ENCODE assay signal across 1 cellular context in genomic region chr17:67378444-67379250, GRCh38.
TF ChIP-seq lines count a peak whose summit lies in the region.

No MANE protein-coding gene starts in this region.

TF ChIP-seq in HepG2, 621 proteins besides CTCF, POLR2A, EP300 and RAD21 (continued from another document and continues in another):
- TF ChIP-seq TEF (CRISPR knock-in tag; IDR thresholded peaks at IDR 0.05) (no peak), SKIL (CRISPR knock-in tag; IDR thresholded peaks at IDR 0.05; ENCODE audit: borderline replicate concordance) (no peak), ZNF331 (CRISPR knock-in tag; IDR thresholded peaks at IDR 0.05) (peak; percentile 70; the same call in 1 of the 2 replicates), ZBTB3 (CRISPR knock-in tag; IDR thresholded peaks at IDR 0.05; ENCODE audit: borderline replicate concordance, low read depth) (no peak), ZNF543 (CRISPR knock-in tag; IDR thresholded peaks at IDR 0.05) (peak; percentile 74; the same call in 1 of the 2 replicates), PCBP1 (IDR thresholded peaks at IDR 0.05; ENCODE audit: borderline replicate concordance, low read depth, low read length) (no peak), ZNF770 (CRISPR knock-in tag; IDR thresholded peaks at IDR 0.05) (no peak; the same call in 1 of the 2 replicates), REL (CRISPR knock-in tag; conservative IDR thresholded peaks at IDR 0.05) (no peak), ZSCAN9 (CRISPR knock-in tag; IDR thresholded peaks at IDR 0.05; ENCODE audit: borderline replicate concordance) (0 out of 2 replicates have a peak, but pooled peaks have one; percentile 20), KDM3A (CRISPR knock-in tag; IDR thresholded peaks at IDR 0.05; ENCODE audit: low read depth) (peak; percentile 30; the same call in 1 of the 2 replicates), ZNF383 (CRISPR knock-in tag; IDR thresholded peaks at IDR 0.05; ENCODE audit: borderline replicate concordance) (no peak), TFDP1 (CRISPR knock-in tag; IDR thresholded peaks at IDR 0.05; ENCODE audit: borderline replicate concordance) (peak; percentile 80; the same call in 1 of the 2 replicates), ZNF784 (CRISPR knock-in tag; IDR thresholded peaks at IDR 0.05; ENCODE audit: borderline replicate concordance) (no peak), RBAK (CRISPR knock-in tag; IDR thresholded peaks at IDR 0.05) (no peak), CREB3 (CRISPR knock-in tag; IDR thresholded peaks at IDR 0.05) (no peak), MZF1 (CRISPR knock-in tag; IDR thresholded peaks at IDR 0.05; ENCODE audit: borderline replicate concordance) (no peak), ZNF740 (CRISPR knock-in tag; IDR thresholded peaks at IDR 0.05) (no peak), TFE3 (CRISPR knock-in tag; IDR thresholded peaks at IDR 0.05) (no peak), KLF15 (CRISPR knock-in tag; IDR thresholded peaks at IDR 0.05; ENCODE audit: borderline replicate concordance) (no peak), MXI1 (IDR thresholded peaks at IDR 0.05; ENCODE audit: borderline replicate concordance, low read depth, low read length) (no peak), TARDBP (CRISPR knock-in tag; IDR thresholded peaks at IDR 0.05) (no peak), ZNF710 (CRISPR knock-in tag; IDR thresholded peaks at IDR 0.05; ENCODE audit: borderline replicate concordance) (peak; percentile 87; the same call in 1 of the 2 replicates), ZBTB33 (CRISPR knock-in tag; IDR thresholded peaks at IDR 0.05) (no peak), EED (CRISPR knock-in tag; IDR thresholded peaks at IDR 0.05) (peak; percentile 32; the same call in 1 of the 2 replicates), HMGXB3 (CRISPR knock-in tag; IDR thresholded peaks at IDR 0.05; ENCODE audit: borderline replicate concordance) (no peak; the same call in 1 of the 2 replicates), SMC3 (IDR thresholded peaks at IDR 0.05; ENCODE audit: low read length) (no peak), ZNF501 (CRISPR knock-in tag; IDR thresholded peaks at IDR 0.05) (peak; percentile 85), TBX2 (CRISPR knock-in tag; IDR thresholded peaks at IDR 0.05; ENCODE audit: borderline replicate concordance) (peak; percentile 49; the same call in 1 of the 2 replicates), ZBTB49 (CRISPR knock-in tag; IDR thresholded peaks at IDR 0.05; ENCODE audit: borderline replicate concordance) (peak; percentile 10; the same call in 1 of the 2 replicates), ELK4 (CRISPR knock-in tag; IDR thresholded peaks at IDR 0.05; ENCODE audit: borderline replicate concordance) (0 out of 2 replicates have a peak, but pooled peaks have one; percentile 40)
